27 cellular contexts compared by ENCODE assay signal in genomic region chr3:10291641-10292040, GRCh38. TPM values are rescaled to one million over a fixed set of nuclear protein-coding genes. Genes with fewer than 3 reads are reported as not detected.
DNase-seq lines count a peak whose midpoint lies in the region; ATAC-seq and TF ChIP-seq lines count a peak whose summit lies in the region.
"Had no signal": no experiment of that assay in that cellular context is flagged by ENCODE, and none has a peak within 500 bp of the region (broad histone marks: within the 10 kb centered on the region; RNA-seq: fewer than 3 reads in every experiment).

No MANE protein-coding gene starts in this region.

- TF ChIP-seq EP300 in sigmoid colon (IDR thresholded peaks at IDR 0.05): no peak

- H3K9me3 ChIP-seq in H9 (ENCODE audit: control insufficient read depth, low read depth, low read length) (no peaks in the 10 kb centered on the region), sigmoid colon (no peaks in the 10 kb centered on the region)
- H3K9me3 ChIP-seq: esophagus muscularis mucosa, left lung, testis had no signal

- H3K9me2 ChIP-seq in GM23338 (ENCODE audit: insufficient read depth): no peaks in the 10 kb centered on the region

- no peak for DNase-seq in activated naive CD4-positive, alpha-beta T cell treated with anti-CD3 and anti-CD28 coated beads, Interleukin-2, amount 50 U/mL, for 72 hours (ENCODE audit: low spot score in 2 of 2)
- DNase-seq in activated naive CD4-positive, alpha-beta T cell (lab: John Stamatoyannopoulos, UW): no peak
- DNase-seq in H9 (no peak), GM23338 (ENCODE audit: low spot score) (no peak), G401 (ENCODE audit: low spot score) (no peak), sigmoid colon (no peak)
- no peak for DNase-seq in activated T-helper 2 cell treated with anti-CD3 and anti-CD28 coated beads, Interferon-gamma antibody, Interleukin-2, Interleukin-4, amounts not matched to agents 10 μg/mL and 5 μg/mL and 100 μg/mL, durations not matched to agents 14 hours and 24 hours and 36 hours (ENCODE audit: low spot score)
- no peak for DNase-seq in stimulated activated effector memory CD8-positive, alpha-beta T cell treated with anti-CD3 and anti-CD28 coated beads, Interleukin-12 subunit alpha, Interleukin-12 subunit beta, amount 100 ng/mL, for 72 hours (ENCODE audit: low spot score in 2 of 2)
- DNase-seq: activated CD4-positive, alpha-beta T cell treated with anti-CD3 and anti-CD28 coated beads, Interleukin-2, amount 50 U/mL, for 48 hours; activated T-cell treated with anti-CD3 and anti-CD28 coated beads, Interleukin-2, amount 50 U/mL, for 4 hours; CD8-positive, alpha-beta memory T cell; DMS53; effector memory CD4-positive, alpha-beta T cell; hippocampal formation; Kasumi-1; left lung; midbrain; NCI-H1048; NCI-H1930; NCI-H345; NCI-H82; SW 1271; testis had no signal

- no peak overlapping the region for H3K9ac ChIP-seq in H9 (ENCODE audit: extremely low read depth, insufficient read length, low read length)

- no peaks in the 10 kb centered on the region for H3K79me1 ChIP-seq in H9 (ENCODE audit: insufficient read depth, low read depth, low read length, poor library complexity, severe bottlenecking)

- H3K27me3 ChIP-seq in H9 (ENCODE audit: insufficient read depth, low read length) (no peaks in the 10 kb centered on the region), GM23338 (ENCODE audit: insufficient read depth) (no peaks in the 10 kb centered on the region), sigmoid colon (no peaks in the 10 kb centered on the region)
- H3K27me3 ChIP-seq: esophagus muscularis mucosa, left lung, testis had no signal

- H3K4me1 Mint-ChIP-seq in H9: peaks cover 9 to 12% of the 10 kb centered on the region in 2 experiments
- H3K4me1 Mint-ChIP-seq in activated T-helper 2 cell treated with anti-CD3 and anti-CD28 coated beads, Interferon-gamma antibody, Interleukin-2, Interleukin-4, amounts not matched to agents 10 μg/mL and 5 μg/mL and 100 μg/mL, durations not matched to agents 14 hours and 24 hours and 36 hours (ENCODE audit: low read depth): peaks cover 13% of the 10 kb centered on the region
- peaks cover 22% of the 10 kb centered on the region for H3K4me1 Mint-ChIP-seq in stimulated activated effector memory CD8-positive, alpha-beta T cell treated with anti-CD3 and anti-CD28 coated beads, Interleukin-12 subunit alpha, Interleukin-12 subunit beta, amount 100 ng/mL, for 72 hours
- H3K4me1 Mint-ChIP-seq in GM23338: peaks cover 8% of the 10 kb centered on the region

- intact Hi-C loops in activated T-helper 2 cell treated with anti-CD3 and anti-CD28 coated beads, Interferon-gamma antibody, Interleukin-2, Interleukin-4, amounts not matched to agents 10 μg/mL and 5 μg/mL and 100 μg/mL, durations not matched to agents 14 hours and 24 hours and 36 hours (cut with micrococcal nuclease): no loop called here
- intact Hi-C loops in sigmoid colon (cut with DNase I): no loop called here

- no peak for TF ChIP-seq POLR2A in sigmoid colon (IDR thresholded peaks at IDR 0.05)

- 0 out of 2 replicates have a peak, but pooled peaks cover 1% of the 10 kb centered on the region for H3K4me1 ChIP-seq in H9 (ENCODE audit: insufficient read depth, low read length)
- peaks cover 5% of the 10 kb centered on the region; the same call in 1 of the 2 replicates for H3K4me1 ChIP-seq in GM23338 (ENCODE audit: insufficient read depth)
- H3K4me1 ChIP-seq in sigmoid colon: no peaks in the 10 kb centered on the region
- H3K4me1 ChIP-seq: testis had no signal

- H3F3A ChIP-seq in GM23338 (replicated peaks; ENCODE audit: low read depth): no peaks in the 10 kb centered on the region

- no peak overlapping the region for H3K4me3 Mint-ChIP-seq in H9
- no peak overlapping the region for H3K4me3 Mint-ChIP-seq in activated T-helper 2 cell treated with anti-CD3 and anti-CD28 coated beads, Interferon-gamma antibody, Interleukin-2, Interleukin-4, amounts not matched to agents 10 μg/mL and 5 μg/mL and 100 μg/mL, durations not matched to agents 14 hours and 24 hours and 36 hours (ENCODE audit: low read depth)
- no peak overlapping the region for H3K4me3 Mint-ChIP-seq in stimulated activated effector memory CD8-positive, alpha-beta T cell treated with anti-CD3 and anti-CD28 coated beads, Interleukin-12 subunit alpha, Interleukin-12 subunit beta, amount 100 ng/mL, for 72 hours
- no peak overlapping the region for H3K4me3 Mint-ChIP-seq in GM23338
- H3K4me3 Mint-ChIP-seq: activated T-cell treated with anti-CD3 and anti-CD28 coated beads, Interleukin-2, amount 50 U/mL, for 4 hours; CD8-positive, alpha-beta memory T cell had no signal

- no peak overlapping the region for H3K18ac ChIP-seq in H9 (ENCODE audit: insufficient read length, low read depth, low read length)

- H3K14ac ChIP-seq in H9 (ENCODE audit: insufficient read depth, low read length): no peak overlapping the region

- no peak overlapping the region for H3K56ac ChIP-seq in H9 (ENCODE audit: insufficient read length, low read depth, low read length)

- no peaks in the 10 kb centered on the region for H4K20me1 ChIP-seq in H9 (ENCODE audit: control insufficient read depth, insufficient read depth, insufficient read length)
- H4K20me1 ChIP-seq in GM23338 (replicated peaks; ENCODE audit: insufficient read depth): no peaks in the 10 kb centered on the region

- H2AK5ac ChIP-seq in H9 (ENCODE audit: insufficient read length, low read length): no peak overlapping the region

- no peaks in the 10 kb centered on the region for H3K79me2 ChIP-seq in H9 (ENCODE audit: insufficient read depth, low read length)
- no peaks in the 10 kb centered on the region for H3K79me2 ChIP-seq in GM23338 (replicated peaks; ENCODE audit: insufficient read depth)

- no peak overlapping the region for H2AFZ ChIP-seq in H9 (ENCODE audit: low read length)
- H2AFZ ChIP-seq in GM23338: no peak overlapping the region

- no peak overlapping the region for H2BK20ac ChIP-seq in H9 (ENCODE audit: low read depth, low read length, poor library complexity, severe bottlenecking)

- H3K27ac Mint-ChIP-seq in activated naive CD4-positive, alpha-beta T cell treated with anti-CD3 and anti-CD28 coated beads, Interleukin-2, amount 50 U/mL, for 72 hours: peak overlapping the region; percentile 70 to 77
- peak overlapping the region in 2 of 3 experiments; percentile 64 to 70; a peak in 2 of 7 replicates for H3K27ac Mint-ChIP-seq in H9
- peak overlapping the region; percentile 61 for H3K27ac Mint-ChIP-seq in activated T-helper 2 cell treated with anti-CD3 and anti-CD28 coated beads, Interferon-gamma antibody, Interleukin-2, Interleukin-4, amounts not matched to agents 10 μg/mL and 5 μg/mL and 100 μg/mL, durations not matched to agents 14 hours and 24 hours and 36 hours
- peak overlapping the region; percentile 70 for H3K27ac Mint-ChIP-seq in stimulated activated effector memory CD8-positive, alpha-beta T cell treated with anti-CD3 and anti-CD28 coated beads, Interleukin-12 subunit alpha, Interleukin-12 subunit beta, amount 100 ng/mL, for 72 hours
- no peak overlapping the region; the same call in 1 of the 2 replicates for H3K27ac Mint-ChIP-seq in GM23338

- H3K27me3 Mint-ChIP-seq in H9 (ENCODE audit: low read depth): no peaks in the 10 kb centered on the region
- no peaks in the 10 kb centered on the region for H3K27me3 Mint-ChIP-seq in activated T-helper 2 cell treated with anti-CD3 and anti-CD28 coated beads, Interferon-gamma antibody, Interleukin-2, Interleukin-4, amounts not matched to agents 10 μg/mL and 5 μg/mL and 100 μg/mL, durations not matched to agents 14 hours and 24 hours and 36 hours (ENCODE audit: low read depth)
- no peaks in the 10 kb centered on the region for H3K27me3 Mint-ChIP-seq in GM23338 (ENCODE audit: insufficient read depth, low read depth, poor library complexity)
- H3K27me3 Mint-ChIP-seq: CD8-positive, alpha-beta memory T cell had no signal

- no peak overlapping the region for H2BK5ac ChIP-seq in H9 (ENCODE audit: insufficient read length, low read length)

- H3K4ac ChIP-seq in H9 (ENCODE audit: low read depth, low read length): no peak overlapping the region

- H3K23ac ChIP-seq in H9 (ENCODE audit: insufficient read length, low read depth, low read length): no peak overlapping the region

- no peak overlapping the region for H4K91ac ChIP-seq in H9 (ENCODE audit: insufficient read length, low read depth, low read length)

- no peak overlapping the region for H4K5ac ChIP-seq in H9 (ENCODE audit: insufficient read length, low read depth, low read length)

- H4K8ac ChIP-seq in H9 (replicated peaks; ENCODE audit: insufficient read length, low read depth, low read length): no peak overlapping the region

- H3K4me2 ChIP-seq in H9 (ENCODE audit: insufficient read depth, insufficient read length, low read length) (no peak overlapping the region), GM23338 (no peak overlapping the region)

- H2BK120ac ChIP-seq in H9 (ENCODE audit: low read depth, low read length, poor library complexity, severe bottlenecking): no peak overlapping the region

- TF ChIP-seq CTCF in H9 (conservative IDR thresholded peaks at IDR 0.05) (no peak), GM23338 (conservative IDR thresholded peaks at IDR 0.05; ENCODE audit: low read depth in 2 of 2) (no peak), sigmoid colon (IDR thresholded peaks at IDR 0.05) (no peak)

- no peak overlapping the region for H3K27ac ChIP-seq in H9 (ENCODE audit: insufficient read length, low read depth, low read length)
- no peak overlapping the region for H3K27ac ChIP-seq in GM23338 (ENCODE audit: low read depth)
- H3K27ac ChIP-seq in sigmoid colon: no peak overlapping the region
- H3K27ac ChIP-seq: esophagus muscularis mucosa, testis had no signal

- no peak overlapping the region for H3T11ph ChIP-seq in H9 (ENCODE audit: low read length)

- no peaks in the 10 kb centered on the region for H3K23me2 ChIP-seq in H9 (ENCODE audit: insufficient read length, low read depth, low read length, poor library complexity, severe bottlenecking)

- ATAC-seq in activated naive CD4-positive, alpha-beta T cell treated with anti-CD3 and anti-CD28 coated beads, Interleukin-2, amount 50 U/mL, for 72 hours: no peak
- ATAC-seq in stimulated activated effector memory CD8-positive, alpha-beta T cell treated with anti-CD3 and anti-CD28 coated beads, Interleukin-12 subunit alpha, Interleukin-12 subunit beta, amount 100 ng/mL, for 72 hours: no peak
- ATAC-seq in GM23338: no peak
- ATAC-seq: activated T-cell treated with anti-CD3 and anti-CD28 coated beads, Interleukin-2, amount 50 U/mL, for 4 hours; left lung; Right ventricle myocardium inferior had no signal

- H3K4me3 ChIP-seq in GM23338 (no peak overlapping the region), sigmoid colon (no peak overlapping the region)
- H3K4me3 ChIP-seq: esophagus muscularis mucosa, left lung, testis had no signal

- WGBS in H9 (ENCODE audit: extremely low coverage, insufficient read length, low lambda C conversion rate): no CpG with 5 or more reads among the region's 6 CpGs
- 92 to 96% methylated on average over 6 of the region's 6 CpGs for WGBS in sigmoid colon, 2 donors

- in situ Hi-C loops in G401 (cut with HindIII; ENCODE audit: low sequenced_read_pairs): no loop called here

- H2BK15ac ChIP-seq in H9 (ENCODE audit: low read depth, low read length): no peak overlapping the region

- H3K36me3 Mint-ChIP-seq in activated naive CD4-positive, alpha-beta T cell treated with anti-CD3 and anti-CD28 coated beads, Interleukin-2, amount 50 U/mL, for 72 hours: peaks cover under 1 to 15% of the 10 kb centered on the region in 2 donors
- H3K36me3 Mint-ChIP-seq in H9 (ENCODE audit: insufficient read depth in 1 of 3, low read depth in 3 of 3) (peaks cover 11 to 47% (median 21%) of the 10 kb centered on the region in 3 experiments; a peak in 6 of 7 replicates), GM23338 (ENCODE audit: low read depth) (peaks cover 8% of the 10 kb centered on the region)
- H3K36me3 Mint-ChIP-seq in activated T-helper 2 cell treated with anti-CD3 and anti-CD28 coated beads, Interferon-gamma antibody, Interleukin-2, Interleukin-4, amounts not matched to agents 10 μg/mL and 5 μg/mL and 100 μg/mL, durations not matched to agents 14 hours and 24 hours and 36 hours (ENCODE audit: low read depth): peaks cover 71% of the 10 kb centered on the region
- peaks cover 96% of the 10 kb centered on the region for H3K36me3 Mint-ChIP-seq in stimulated activated effector memory CD8-positive, alpha-beta T cell treated with anti-CD3 and anti-CD28 coated beads, Interleukin-12 subunit alpha, Interleukin-12 subunit beta, amount 100 ng/mL, for 72 hours

- H2BK12ac ChIP-seq in H9 (ENCODE audit: insufficient read length, low read depth, low read length): no peak overlapping the region

- H3K36me3 ChIP-seq in GM23338 (ENCODE audit: insufficient read depth): no peaks in the 10 kb centered on the region
- peaks cover 0 to 15% (median 7%) of the 10 kb centered on the region in 4 donors for H3K36me3 ChIP-seq in sigmoid colon

- no peaks in the 10 kb centered on the region for H3K9me3 Mint-ChIP-seq in activated naive CD4-positive, alpha-beta T cell treated with anti-CD3 and anti-CD28 coated beads, Interleukin-2, amount 50 U/mL, for 72 hours
- H3K9me3 Mint-ChIP-seq in H9 (no peaks in the 10 kb centered on the region), GM23338 (no peaks in the 10 kb centered on the region; the same call in 2 of the 3 replicates)
- no peaks in the 10 kb centered on the region for H3K9me3 Mint-ChIP-seq in activated T-helper 2 cell treated with anti-CD3 and anti-CD28 coated beads, Interferon-gamma antibody, Interleukin-2, Interleukin-4, amounts not matched to agents 10 μg/mL and 5 μg/mL and 100 μg/mL, durations not matched to agents 14 hours and 24 hours and 36 hours
- no peaks in the 10 kb centered on the region for H3K9me3 Mint-ChIP-seq in stimulated activated effector memory CD8-positive, alpha-beta T cell treated with anti-CD3 and anti-CD28 coated beads, Interleukin-12 subunit alpha, Interleukin-12 subunit beta, amount 100 ng/mL, for 72 hours
- H3K9me3 Mint-ChIP-seq: activated T-cell treated with anti-CD3 and anti-CD28 coated beads, Interleukin-2, amount 50 U/mL, for 4 hours; CD8-positive, alpha-beta memory T cell had no signal

RNA-seq across cellular contexts. Expression of gene GHRL, which starts 1.1 kb away (rescaled TPM):
- total RNA-seq in activated naive CD4-positive, alpha-beta T cell treated with anti-CD3 and anti-CD28 coated beads, Interleukin-2, amount 50 U/mL, for 72 hours: not detected
- total RNA-seq in H9 (2021): 1.3 TPM in 1 of 2 replicates, not detected in the other
- 0.98 and 2.1 TPM in 2 replicates for total RNA-seq in activated T-helper 2 cell treated with anti-CD3 and anti-CD28 coated beads, Interferon-gamma antibody, Interleukin-2, Interleukin-4, amounts not matched to agents 10 μg/mL and 5 μg/mL and 100 μg/mL, durations not matched to agents 14 hours and 24 hours and 36 hours
- not detected in 2 replicates for total RNA-seq in GM23338 (2014; rRNA removed; shearing (Covaris generic))
- polyA plus RNA-seq in GM23338 (2016; fragmentation: Nextera tagmentation; extraction: Ambion mirVana): 0.52 and 0.78 TPM in 2 replicates
- not detected in 2 replicates for total RNA-seq in G401 (2014; rRNA removed; shearing (Covaris generic))
- under 1 TPM in 2 of 4 donors, not detected in 2; 0.54 to 0.71 TPM for total RNA-seq in sigmoid colon
- polyA plus RNA-seq in sigmoid colon: 1 to 10 TPM in 1 of 3 donors, not detected in 2; 1.5 TPM
- total RNA-seq: frontal cortex had no signal
- polyA plus RNA-seq: AG04450 had no signal

RNA-seq across cellular contexts. Expression of gene SEC13, which starts 29.3 kb away (rescaled TPM):
- total RNA-seq in activated naive CD4-positive, alpha-beta T cell treated with anti-CD3 and anti-CD28 coated beads, Interleukin-2, amount 50 U/mL, for 72 hours: 100 to 1,000 TPM in 1 of 2 donors, 10 to 100 TPM in 1; 91.9 to 113 TPM
- total RNA-seq in H9 (2021) (131 TPM in 2 replicates), sigmoid colon (10 to 100 TPM; 53.5 to 87.2 (median 67.1) TPM)
- 133 and 136 TPM in 2 replicates for total RNA-seq in activated T-helper 2 cell treated with anti-CD3 and anti-CD28 coated beads, Interferon-gamma antibody, Interleukin-2, Interleukin-4, amounts not matched to agents 10 μg/mL and 5 μg/mL and 100 μg/mL, durations not matched to agents 14 hours and 24 hours and 36 hours
- total RNA-seq in GM23338 (2014; rRNA removed; shearing (Covaris generic)): 108 and 132 TPM in 2 replicates
- polyA plus RNA-seq in GM23338 (2016; fragmentation: Nextera tagmentation; extraction: Ambion mirVana) (106 and 109 TPM in 2 replicates), sigmoid colon (100 to 1,000 TPM; 125 to 178 (median 134) TPM)
- 147 and 148 TPM in 2 replicates for total RNA-seq in G401 (2014; rRNA removed; shearing (Covaris generic))

RNA-seq across cellular contexts. Expression of gene TATDN2, which starts 43.4 kb away (rescaled TPM):
- 10 to 100 TPM; 40.8 to 56.3 TPM for total RNA-seq in activated naive CD4-positive, alpha-beta T cell treated with anti-CD3 and anti-CD28 coated beads, Interleukin-2, amount 50 U/mL, for 72 hours
- total RNA-seq in H9 (2021) (34.4 and 34.5 TPM in 2 replicates), sigmoid colon (10 to 100 TPM; 11.2 to 23.3 (median 12.6) TPM)
- 64.9 and 65.6 TPM in 2 replicates for total RNA-seq in activated T-helper 2 cell treated with anti-CD3 and anti-CD28 coated beads, Interferon-gamma antibody, Interleukin-2, Interleukin-4, amounts not matched to agents 10 μg/mL and 5 μg/mL and 100 μg/mL, durations not matched to agents 14 hours and 24 hours and 36 hours
- total RNA-seq in GM23338 (2014; rRNA removed; shearing (Covaris generic)): 19.1 and 21.8 TPM in 2 replicates
- polyA plus RNA-seq in GM23338 (2016; fragmentation: Nextera tagmentation; extraction: Ambion mirVana) (4.8 and 6.1 TPM in 2 replicates), sigmoid colon (10 to 100 TPM; 13.4 to 25.7 (median 17.4) TPM)
- 18.8 and 22.1 TPM in 2 replicates for total RNA-seq in G401 (2014; rRNA removed; shearing (Covaris generic))
